In the genomic region with DNA sequence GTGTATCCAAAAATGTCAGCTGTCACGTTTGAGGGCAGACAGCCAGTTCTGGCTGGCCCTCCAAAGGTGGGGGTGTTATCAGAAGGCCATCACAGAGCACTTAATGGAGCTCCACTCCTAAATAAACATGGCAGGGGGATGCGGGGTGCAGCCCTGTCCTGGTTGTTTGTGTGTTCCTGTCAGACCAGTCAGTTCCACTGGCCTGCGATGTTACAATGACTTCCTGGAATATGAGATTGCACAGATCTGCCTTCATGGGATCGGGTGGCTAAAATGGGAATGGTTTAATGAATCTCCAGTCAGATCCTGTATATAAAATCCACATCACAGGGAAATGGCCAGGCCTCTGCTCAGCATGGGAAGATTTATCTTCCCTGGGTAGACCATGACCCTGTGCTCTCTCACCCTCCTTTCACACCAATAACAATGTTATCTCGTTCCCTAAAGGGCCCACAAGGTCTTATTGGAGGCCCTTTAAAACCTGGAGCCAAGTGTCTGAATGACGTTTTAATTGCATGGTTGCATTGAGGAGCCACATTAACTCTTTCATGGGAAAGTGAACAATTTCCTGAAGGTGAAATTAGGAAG, we compare ENCODE assay signal across 26 cellular contexts.
"Had no signal": no experiment of that assay in that cellular context is flagged by ENCODE, and none has a peak within 500 bp of the region (broad histone marks: within the 10 kb centered on the region; RNA-seq: fewer than 3 reads in every experiment).

No MANE protein-coding gene starts in this region.

- H3K27me3 ChIP-seq: colonic mucosa, gastrocnemius medialis, hepatocyte, neural progenitor cell, tibial nerve had no signal

- H3K79me2 ChIP-seq: hepatocyte, parathyroid adenoma had no signal

- H3K27ac ChIP-seq: colonic mucosa, gastrocnemius medialis, hepatocyte, neural progenitor cell, parathyroid adenoma, psoas muscle, tibial nerve, VCaP had no signal

- H3K9ac ChIP-seq: neural progenitor cell, parathyroid adenoma had no signal

- H3K9me3 ChIP-seq: colonic mucosa, gastrocnemius medialis, psoas muscle, tibial nerve had no signal

- H3K4me3 ChIP-seq: colonic mucosa, gastrocnemius medialis, hepatocyte, neural progenitor cell, psoas muscle, smooth muscle cell, tibial nerve had no signal

- DNase-seq: activated CD4-positive, alpha-beta T cell treated with anti-CD3 and anti-CD28 coated beads for 48 hours; activated CD4-positive, alpha-beta T cell treated with anti-CD3 and anti-CD28 coated beads, Interleukin-2, amount 50 U/mL, for 48 hours; activated CD8-positive, alpha-beta memory T cell treated with anti-CD3 and anti-CD28 coated beads for 24 hours; activated effector memory CD4-positive, alpha-beta T cell treated with Interleukin-2 at 50 U/mL for 16 hours; activated naive CD4-positive, alpha-beta T cell treated with Interleukin-2 at 50 U/mL for 16 hours; anterior cingulate cortex; cerebellar nuclear complex; colonic mucosa; effector CD8-positive, alpha-beta T cell; gastrocnemius medialis; glutamatergic neuron; islet precursor cell; left ventricle myocardium superior; naive thymus-derived CD4-positive, alpha-beta T cell; occipital lobe; psoas muscle; stimulated activated CD4-positive, alpha-beta T cell treated with anti-CD3 and anti-CD28 coated beads, Interleukin-1b, Interleukin-23, amount 100 ng/mL, for 48 hours; stimulated activated CD4-positive, alpha-beta T cell treated with anti-CD3 and anti-CD28 coated beads, Interleukin-4, amount 100 ng/mL, for 4 hours; stimulated activated naive B cell treated with anti-CD40 and anti-IgM and Interleukin-4, amounts not matched to agents 10 μg/mL and 1 μg/mL and 100 μg/mL, for 72 hours; T-helper 9 cell had no signal

- ATAC-seq: gastrocnemius medialis; left ventricle myocardium superior; naive thymus-derived CD4-positive, alpha-beta T cell; psoas muscle; stimulated activated naive B cell treated with anti-CD40 and anti-IgM and Interleukin-4, amounts not matched to agents 10 μg/mL and 1 μg/mL and 100 μg/mL, for 72 hours had no signal

- H3K4me1 ChIP-seq: colonic mucosa, gastrocnemius medialis, parathyroid adenoma, psoas muscle had no signal

- H3K4me2 ChIP-seq: hepatocyte, neural progenitor cell, smooth muscle cell had no signal

- H3K36me3 ChIP-seq: colonic mucosa, gastrocnemius medialis, neural progenitor cell, tibial nerve had no signal
